ENCODE assay signal across 9 cellular contexts in the genomic region with DNA sequence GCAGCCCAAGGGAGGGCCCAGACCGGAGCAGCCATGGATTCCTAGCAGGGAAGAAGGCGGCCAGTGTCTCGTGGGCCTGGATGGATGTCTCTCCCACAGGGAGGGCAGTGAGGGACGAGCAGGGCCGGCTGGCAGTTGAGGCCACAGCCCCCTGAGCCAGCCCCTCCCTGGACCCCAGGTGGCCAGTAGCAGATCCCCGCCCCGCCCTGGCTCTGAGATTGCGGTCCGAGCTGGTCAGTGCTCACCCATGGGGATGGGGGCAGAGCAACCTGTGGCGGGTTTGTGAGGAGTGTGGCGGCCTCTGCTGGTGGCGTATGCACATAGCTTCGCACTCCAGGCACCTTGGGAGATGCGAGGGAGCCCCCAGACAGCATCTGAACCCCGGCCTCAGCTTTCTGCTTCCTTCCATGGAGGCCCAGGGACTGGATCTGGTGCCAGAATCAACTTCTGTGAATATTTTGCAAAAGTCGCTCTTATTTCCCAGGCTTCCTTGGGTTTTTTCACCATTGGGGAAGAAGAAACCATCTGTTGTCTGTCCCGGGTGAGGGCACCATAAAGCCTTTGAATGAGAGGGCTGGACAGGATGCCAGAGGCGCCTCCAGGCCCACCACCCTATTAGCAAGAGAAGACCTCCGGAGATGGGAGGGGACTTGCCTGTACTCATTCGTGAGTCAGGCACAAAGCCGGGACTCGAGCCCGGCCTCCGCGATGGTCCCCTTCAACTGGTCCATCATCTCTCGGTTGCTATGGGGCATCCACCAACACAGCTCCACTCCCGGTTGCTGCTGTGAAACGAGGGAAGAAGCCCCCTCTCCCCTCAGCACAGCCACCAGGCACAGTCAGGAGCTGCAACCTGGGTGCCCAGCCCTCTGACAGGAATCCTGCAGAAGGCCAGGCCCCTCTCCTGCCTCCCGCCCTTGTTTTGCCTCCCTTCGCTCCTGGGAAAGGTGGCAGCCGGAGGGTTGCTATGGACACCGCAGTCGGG. TPM values are rescaled to one million over a fixed set of nuclear protein-coding genes. Genes with fewer than 3 reads are reported as not detected.
A peak's percentile ranks its signal among the peaks of the same experiment; 100 is the strongest.
DNase-seq lines count a peak whose midpoint lies in the region; ATAC-seq and TF ChIP-seq lines count a peak whose summit lies in the region.
"Had no signal": no experiment of that assay in that cellular context is flagged by ENCODE, and none has a peak within 500 bp of the region (broad histone marks: within the 10 kb centered on the region; RNA-seq: fewer than 3 reads in every experiment).

No MANE protein-coding gene starts in this region.

- H4K20me1 ChIP-seq in SU-DHL-6 (ENCODE audit: low read depth, low read length), result no peaks in the 10 kb centered on the region

- H3K4me2 ChIP-seq in SU-DHL-6 (ENCODE audit: low read depth, low read length, poor library complexity, severe bottlenecking), result no peak overlapping the region

- H3K36me3 ChIP-seq in SU-DHL-6 (ENCODE audit: low read length) (no peaks in the 10 kb centered on the region), heart left ventricle (no peaks in the 10 kb centered on the region), psoas muscle (ENCODE audit: insufficient read depth in 1 of 2, low read depth in 1 of 2) (no peaks in the 10 kb centered on the region), aorta (ENCODE audit: control insufficient read depth in 1 of 2, insufficient read depth in 2 of 2, low read length in 1 of 2) (no peaks in the 10 kb centered on the region)

- H3K4me3 ChIP-seq in SU-DHL-6 (ENCODE audit: insufficient read depth, low read length, poor library complexity, severe bottlenecking), result no peak overlapping the region
- no peak overlapping the region for H3K4me3 ChIP-seq in heart left ventricle
- no peak overlapping the region for H3K4me3 ChIP-seq in psoas muscle
- H3K4me3 ChIP-seq in aorta (ENCODE audit: low read length in 2 of 2), result no peak overlapping the region
- H3K4me3 ChIP-seq: skin epidermis had no signal

- no peaks in the 10 kb centered on the region for H3K79me2 ChIP-seq in SU-DHL-6 (ENCODE audit: insufficient read depth, low read length)

- no peaks in the 10 kb centered on the region for H3K9me2 ChIP-seq in SU-DHL-6 (replicated peaks; ENCODE audit: insufficient read depth, low read length)

- peak; percentile 63 for TF ChIP-seq CTCF in SU-DHL-6 (IDR thresholded peaks at IDR 0.05; ENCODE audit: insufficient read depth, low read length, poor library complexity, severe bottlenecking)
- peak; percentile 70 to 92 (median 86) for TF ChIP-seq CTCF in heart left ventricle (IDR thresholded peaks at IDR 0.05)
- TF ChIP-seq CTCF in psoas muscle (IDR thresholded peaks at IDR 0.05), result peak; percentile 92

- H3K27me3 Mint-ChIP-seq in activated naive CD8-positive, alpha-beta T cell treated with anti-CD3 and anti-CD28 coated beads for 36 hours, result no peaks in the 10 kb centered on the region

- H3K27ac ChIP-seq in SU-DHL-6 (ENCODE audit: low read depth, low read length), result no peak overlapping the region
- no peak overlapping the region for H3K27ac ChIP-seq in heart left ventricle
- H3K27ac ChIP-seq in psoas muscle, result no peak overlapping the region
- H3K27ac ChIP-seq in aorta (ENCODE audit: low read depth in 1 of 2, low read length in 2 of 2), result no peak overlapping the region
- H3K27ac ChIP-seq: skin epidermis had no signal

- ATAC-seq in GM18511 (IDR thresholded peaks at IDR 0.05; ENCODE audit: unreplicated experiment) (peak; percentile 72), heart left ventricle (peak; percentile 84 to 96 (median 94)), psoas muscle (peak; percentile 94 to 98 (median 96)), aorta (ENCODE audit: low FRiP score) (peak; percentile 87)

- H3K27me3 ChIP-seq in SU-DHL-6 (ENCODE audit: low read length) (no peaks in the 10 kb centered on the region), heart left ventricle (no peaks in the 10 kb centered on the region), psoas muscle (ENCODE audit: insufficient read depth in 3 of 3, low read length in 2 of 3) (no peaks in the 10 kb centered on the region), aorta (ENCODE audit: control insufficient read depth in 1 of 2, insufficient read depth in 2 of 2, low read length in 1 of 2) (no peaks in the 10 kb centered on the region)

- no peaks in the 10 kb centered on the region for H3K9me3 ChIP-seq in SU-DHL-6 (ENCODE audit: insufficient read depth, low read length)
- no peaks in the 10 kb centered on the region for H3K9me3 ChIP-seq in heart left ventricle
- no peaks in the 10 kb centered on the region for H3K9me3 ChIP-seq in psoas muscle
- no peaks in the 10 kb centered on the region for H3K9me3 ChIP-seq in aorta (ENCODE audit: control insufficient read depth, low read length)

- no peaks in the 10 kb centered on the region for H3K36me3 Mint-ChIP-seq in activated naive CD8-positive, alpha-beta T cell treated with anti-CD3 and anti-CD28 coated beads for 36 hours

- no peak overlapping the region for H2AFZ ChIP-seq in SU-DHL-6 (ENCODE audit: low read depth, low read length, severe bottlenecking)

- H3K9me3 Mint-ChIP-seq in activated naive CD8-positive, alpha-beta T cell treated with anti-CD3 and anti-CD28 coated beads for 36 hours, result no peaks in the 10 kb centered on the region

- no peaks in the 10 kb centered on the region for H3F3A ChIP-seq in SU-DHL-6 (ENCODE audit: insufficient read depth)

- H3K9ac ChIP-seq in SU-DHL-6 (ENCODE audit: low read length), result no peak overlapping the region

- H3K27ac Mint-ChIP-seq in activated naive CD8-positive, alpha-beta T cell treated with anti-CD3 and anti-CD28 coated beads for 36 hours, result no peak overlapping the region

- H3K4me3 Mint-ChIP-seq in activated naive CD8-positive, alpha-beta T cell treated with anti-CD3 and anti-CD28 coated beads for 36 hours, result no peak overlapping the region

- TF ChIP-seq POLR2A in heart left ventricle (IDR thresholded peaks at IDR 0.05), result no peak

- H3K4me1 Mint-ChIP-seq in activated naive CD8-positive, alpha-beta T cell treated with anti-CD3 and anti-CD28 coated beads for 36 hours, result peaks cover 5% of the 10 kb centered on the region

- intact Hi-C loops in heart left ventricle (cut with DNase I), result loop anchor here (1.0 to 10.0 kb wide), 16 partner anchors 104 to 404 kb away; a partner anchor contains a TSS
- intact Hi-C loops in psoas muscle (cut with DNase I), result loop anchor here (1.0 to 5.0 kb wide), 4 partner anchors 209 to 401 kb away; a partner anchor contains a TSS
- intact Hi-C loops in aorta (cut with DNase I), result loop anchor here (1.0 to 5.0 kb wide), 3 partner anchors 209 to 396 kb away; a partner anchor contains a TSS

- DNase-seq in 8988T (peak; percentile 69), NAMALWA (ENCODE audit: low spot score) (peak; percentile 86), heart left ventricle (peak; percentile 77 to 88 (median 80)), psoas muscle (peak; percentile 80 to 91), aorta (peak; percentile 78 to 92)
- DNase-seq in activated naive CD8-positive, alpha-beta T cell treated with anti-CD3 and anti-CD28 coated beads for 36 hours, result peak; percentile 71

- whole genome bisulfite sequencing in heart left ventricle, 4 donors, result 45 to 50% (median 49%) methylated on average over 24 to 33 of the region's 33 CpGs
- 42 to 46% (median 44%) methylated on average over 33 of the region's 33 CpGs for WGBS in psoas muscle, 3 donors
- WGBS in aorta, 2 donors, result 42 to 48% methylated on average over 29 to 33 of the region's 33 CpGs

- peaks cover 0 to 5% (median 0%) of the 10 kb centered on the region in 12 donors for H3K4me1 ChIP-seq in heart left ventricle
- peaks cover 6% of the 10 kb centered on the region for H3K4me1 ChIP-seq in psoas muscle
- H3K4me1 ChIP-seq in aorta (ENCODE audit: control insufficient read depth in 1 of 2, insufficient read depth in 2 of 2, low read length in 2 of 2), result no peaks in the 10 kb centered on the region

RNA-seq across cellular contexts. Expression of a gene that starts 8.6 kb away (rescaled TPM):
- under 1 TPM; 0.02 to 0.04 TPM for total RNA-seq in activated naive CD8-positive, alpha-beta T cell treated with anti-CD3 and anti-CD28 coated beads for 36 hours
- total RNA-seq in heart left ventricle (1 to 10 TPM; 1.0 to 4.6 (median 3.0) TPM), psoas muscle (10 to 100 TPM; 11.8 to 60.9 (median 17.4) TPM), aorta (1 to 10 TPM; 3.2 to 4.7 TPM)
- polyA plus RNA-seq in heart left ventricle (under 1 TPM; 0.42 to 0.88 TPM), psoas muscle (1 to 10 TPM; 2.5 to 7.5 (median 3.7) TPM), aorta (under 1 TPM; 0.08 to 0.50 TPM)

RNA-seq across cellular contexts. Expression of a gene that starts 57.9 kb away (rescaled TPM):
- total RNA-seq in activated naive CD8-positive, alpha-beta T cell treated with anti-CD3 and anti-CD28 coated beads for 36 hours, result 10 to 100 TPM; 29.8 to 32.8 TPM
- 10 to 100 TPM; 12.8 to 50.8 (median 37.5) TPM for total RNA-seq in heart left ventricle
- 10 to 100 TPM; 47.1 to 52.1 TPM for polyA plus RNA-seq in heart left ventricle
- 10 to 100 TPM; 17.0 to 30.5 (median 22.3) TPM for total RNA-seq in psoas muscle
- polyA plus RNA-seq in psoas muscle, result 10 to 100 TPM; 23.3 to 35.6 (median 30.5) TPM
- 10 to 100 TPM; 21.9 to 27.3 TPM for total RNA-seq in aorta
- 10 to 100 TPM; 40.4 to 52.7 TPM for polyA plus RNA-seq in aorta
